Comparison of ENCODE assay signal across 9 cellular contexts in the genomic region with DNA sequence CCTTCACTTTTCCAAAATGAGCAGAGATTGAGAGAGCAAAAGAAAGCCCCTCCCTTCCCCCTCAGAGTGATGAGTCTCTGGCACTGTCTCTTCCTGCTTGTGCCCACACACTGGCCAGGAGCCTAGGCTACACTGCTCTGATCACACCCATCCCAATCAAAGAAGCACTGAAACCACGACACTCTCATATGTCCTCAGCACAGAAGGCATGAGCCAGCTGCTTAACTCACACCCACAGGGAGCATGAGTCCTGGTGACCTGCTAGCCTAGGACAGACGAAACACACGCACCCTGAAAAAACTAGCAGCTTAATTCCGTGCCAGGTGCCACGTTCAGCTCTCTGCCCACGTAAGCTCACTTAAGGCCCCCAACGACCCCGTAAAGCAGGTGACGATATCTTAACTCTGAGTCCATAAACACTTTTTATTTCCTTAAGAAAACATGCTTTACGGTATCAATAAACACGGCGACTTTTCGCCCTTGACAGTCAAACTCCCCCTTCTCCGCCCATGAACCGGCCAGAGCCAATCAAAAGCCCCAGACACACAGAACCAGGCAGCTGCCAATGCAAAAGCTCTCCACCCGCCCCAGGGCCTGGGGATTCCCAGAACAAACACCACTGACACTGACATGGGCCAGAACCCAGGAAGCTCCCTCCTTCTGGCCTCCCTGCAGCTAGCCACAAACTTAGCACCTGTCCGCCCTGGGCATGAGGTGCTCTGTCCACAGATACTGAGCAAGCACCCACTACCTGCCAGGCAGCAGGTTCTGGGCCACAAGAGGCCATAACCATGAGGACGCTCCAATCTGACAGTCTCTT.
DNase-seq lines count a peak whose midpoint lies in the region; ATAC-seq and TF ChIP-seq lines count a peak whose summit lies in the region.
"Had no signal": no experiment of that assay in that cellular context is flagged by ENCODE, and none has a peak within 500 bp of the region (broad histone marks: within the 10 kb centered on the region; RNA-seq: fewer than 3 reads in every experiment).

No MANE protein-coding gene starts in this region.

- no peak overlapping the region for H3K4me3 Mint-ChIP-seq in MCF 10A (ENCODE audit: unreplicated experiment)
- H3K4me3 Mint-ChIP-seq in activated T-cell treated with anti-CD3 and anti-CD28 coated beads, Interleukin-2, amount 50 U/mL, for 4 hours, result no peak overlapping the region

- no peaks in the 10 kb centered on the region for H3K27me3 ChIP-seq in subcutaneous abdominal adipose tissue (ENCODE audit: control insufficient read depth in 5 of 5, insufficient read depth in 4 of 5, low read length in 5 of 5)
- H3K27me3 ChIP-seq: thyroid gland had no signal

- no peaks in the 10 kb centered on the region for H3K9me3 ChIP-seq in subcutaneous abdominal adipose tissue (ENCODE audit: control insufficient read depth in 5 of 5, low read length in 5 of 5)
- H3K9me3 ChIP-seq: thyroid gland had no signal

- intact Hi-C loops in MCF 10A (cut with micrococcal nuclease), result no loop called here

- H3K4me1 ChIP-seq in subcutaneous abdominal adipose tissue (ENCODE audit: control insufficient read depth in 5 of 5, insufficient read depth in 5 of 5, low read length in 5 of 5), result peaks cover 5 to 29% (median 18%) of the 10 kb centered on the region in 5 donors

- no peaks in the 10 kb centered on the region for H3K27me3 Mint-ChIP-seq in MCF 10A (ENCODE audit: insufficient read depth, unreplicated experiment)
- no peaks in the 10 kb centered on the region for H3K27me3 Mint-ChIP-seq in activated T-cell treated with anti-CD3 and anti-CD28 coated beads, Interleukin-2, amount 50 U/mL, for 4 hours (ENCODE audit: low read depth)

- POLR2A ChIA-PET in MCF 10A (lab: Yijun Ruan, JAX), result interaction anchor here (0.6 to 1.3 kb wide), 5 partner anchors 11 to 510 kb away, joined by 3 read pairs; no protein-coding TSS in a partner anchor

- TF ChIP-seq CTCF in MCF 10A (IDR thresholded peaks at IDR 0.05; ENCODE audit: unreplicated experiment) (no peak), GM20000 (IDR thresholded peaks at IDR 0.05; ENCODE audit: extremely low read depth, missing control alignments) (no peak)

- peak overlapping the region in 1 of 5 donors; percentile 52 for H3K4me3 ChIP-seq in subcutaneous abdominal adipose tissue (ENCODE audit: low read depth in 1 of 5, low read length in 5 of 5)
- H3K4me3 ChIP-seq: thyroid gland had no signal

- H3K36me3 Mint-ChIP-seq in MCF 10A (ENCODE audit: insufficient read depth, unreplicated experiment), result peaks cover 98% of the 10 kb centered on the region
- H3K36me3 Mint-ChIP-seq in activated T-cell treated with anti-CD3 and anti-CD28 coated beads, Interleukin-2, amount 50 U/mL, for 4 hours (ENCODE audit: insufficient read depth), result peaks cover 39% of the 10 kb centered on the region

- peak overlapping the region; percentile 79 for H3K27ac Mint-ChIP-seq in MCF 10A (ENCODE audit: low read depth, unreplicated experiment)

- peak overlapping the region; percentile 86 for H3K27ac ChIP-seq in subcutaneous abdominal adipose tissue (ENCODE audit: low read depth, low read length)
- H3K27ac ChIP-seq: thyroid gland had no signal

- peak overlapping the region in 2 of 5 donors; percentile 41 to 44 for H3K9ac ChIP-seq in subcutaneous abdominal adipose tissue (ENCODE audit: low read length in 5 of 5)

- DNase-seq in DMS79 treated with DMSO at 0.1 percent for 48 hours (lab: John Stamatoyannopoulos, UW) (peak; percentile 2), DMS79 (lab: John Stamatoyannopoulos, UW) (no peak), MCF 10A (ENCODE audit: unreplicated experiment) (no peak), iris pigment epithelial cell (ENCODE audit: low read depth) (peak; percentile 63), GM20000 (ENCODE audit: low spot score) (no peak), NCI-H1092 (lab: John Stamatoyannopoulos, UW) (no peak)
- DNase-seq in activated T-cell treated with anti-CD3 and anti-CD28 coated beads, Interleukin-2, amount 50 U/mL, for 4 hours, result no peak

- peaks cover 12% of the 10 kb centered on the region for H3K4me1 Mint-ChIP-seq in MCF 10A (ENCODE audit: insufficient read depth, unreplicated experiment)
- H3K4me1 Mint-ChIP-seq in activated T-cell treated with anti-CD3 and anti-CD28 coated beads, Interleukin-2, amount 50 U/mL, for 4 hours (ENCODE audit: low read depth), result peaks cover 10% of the 10 kb centered on the region

- H3K9me3 Mint-ChIP-seq in MCF 10A (ENCODE audit: unreplicated experiment), result no peaks in the 10 kb centered on the region
- no peaks in the 10 kb centered on the region for H3K9me3 Mint-ChIP-seq in activated T-cell treated with anti-CD3 and anti-CD28 coated beads, Interleukin-2, amount 50 U/mL, for 4 hours

- ATAC-seq in activated T-cell treated with anti-CD3 and anti-CD28 coated beads, Interleukin-2, amount 50 U/mL, for 4 hours, result no peak

- no TSS peak for BruUV-seq in MCF 10A (replicated peaks; lab: Mats Ljungman, UMichigan)

- CTCF ChIA-PET in MCF 10A (lab: Yijun Ruan, JAX), result interaction anchor here (0.6 to 4.1 kb wide), 6 partner anchors 11 to 221 kb away, joined by 3 to 21 read pairs (median 5); no protein-coding TSS in a partner anchor

- peaks cover 3 to 88% (median 68%) of the 10 kb centered on the region in 5 donors for H3K36me3 ChIP-seq in subcutaneous abdominal adipose tissue (ENCODE audit: control insufficient read depth in 5 of 5, insufficient read depth in 5 of 5, low read length in 5 of 5)

Comparison
In these comparisons a context has a peak if more than half of its experiments do, and no peak if none do; other contexts are left out.
1. DNase-seq: peak in DMS79 treated with DMSO at 0.1 percent for 48 hours (single experiment) and iris pigment epithelial cell (single experiment); none in DMS79 (single experiment), MCF 10A (single experiment), GM20000 (single experiment), NCI-H1092 (single experiment) and activated T-cell treated with anti-CD3 and anti-CD28 coated beads, Interleukin-2, amount 50 U/mL, for 4 hours (single experiment).